ENCODE assay signal across 8 cellular contexts in the genomic region with DNA sequence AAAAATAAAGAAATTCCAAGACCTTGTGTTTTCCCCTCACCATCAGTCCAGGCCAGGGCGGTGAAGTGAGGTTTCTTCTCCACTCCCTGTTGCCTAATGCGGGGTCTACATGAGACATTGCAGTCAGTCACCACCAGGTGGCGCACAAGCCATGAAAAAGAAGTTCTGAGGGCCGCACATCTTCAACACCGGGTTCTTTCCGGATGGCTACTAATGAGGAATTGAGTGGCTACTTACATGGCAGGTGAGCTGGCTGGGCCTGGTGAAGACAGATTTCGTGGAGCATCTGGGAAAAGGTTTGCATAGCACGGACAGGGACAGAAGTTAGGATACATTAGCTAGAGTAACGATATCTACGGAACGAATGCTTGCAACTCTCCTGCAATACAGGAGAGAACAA. TPM values are rescaled to one million over a fixed set of nuclear protein-coding genes. Genes with fewer than 3 reads are reported as not detected.
DNase-seq lines count a peak whose midpoint lies in the region; ATAC-seq and TF ChIP-seq lines count a peak whose summit lies in the region.

No MANE protein-coding gene starts in this region.

- H3K4me3 Mint-ChIP-seq in activated T-helper 1 cell treated with anti-CD3 and anti-CD28 coated beads, Interleukin-12 subunit alpha, Interleukin-12 subunit beta, Interleukin-2, Interleukin-4 antibody, amounts not matched to agents 30 ng/mL and 10 ng/mL and 1 ng/mL, durations not matched to agents 14 hours and 24 hours and 36 hours: no peak overlapping the region
- no peak overlapping the region for H3K4me3 Mint-ChIP-seq in neural progenitor cell

- no peak overlapping the region for H3K4me3 ChIP-seq in DND-41 (ENCODE audit: low read depth in 1 of 2, low read length in 2 of 2)
- no peak overlapping the region for H3K4me3 ChIP-seq in neural progenitor cell

- DNase-seq in DND-41 (peak; percentile 78), M059J (ENCODE audit: low read depth) (peak; percentile 75), RPMI8226 (peak; percentile 91), fibroblast of peridontal ligament (ENCODE audit: extremely low read depth) (peak; percentile 81), neural progenitor cell (ENCODE audit: low spot score) (peak; percentile 92), superior temporal gyrus (ENCODE audit: extremely low spot score) (peak; percentile 91)
- peak; percentile 71 for DNase-seq in activated T-helper 1 cell treated with anti-CD3 and anti-CD28 coated beads, Interleukin-12 subunit alpha, Interleukin-12 subunit beta, Interleukin-2, Interleukin-4 antibody, amounts not matched to agents 30 ng/mL and 10 ng/mL and 1 ng/mL, durations not matched to agents 14 hours and 24 hours and 36 hours (ENCODE audit: low spot score)

- no peaks in the 10 kb centered on the region for H4K20me1 ChIP-seq in DND-41 (ENCODE audit: insufficient read depth, low read length)
- H4K20me1 ChIP-seq in neural progenitor cell (ENCODE audit: low read depth): no peaks in the 10 kb centered on the region

- peaks cover 17% of the 10 kb centered on the region for H3K4me1 ChIP-seq in DND-41 (ENCODE audit: insufficient read depth, low read length)
- peaks cover 5% of the 10 kb centered on the region for H3K4me1 ChIP-seq in neural progenitor cell

- H3K9ac ChIP-seq in DND-41 (ENCODE audit: low read depth, low read length) (no peak overlapping the region), neural progenitor cell (no peak overlapping the region)

- H3K9me3 ChIP-seq in DND-41 (ENCODE audit: insufficient read depth, low read length, severe bottlenecking) (no peaks in the 10 kb centered on the region), neural progenitor cell (ENCODE audit: low read depth) (no peaks in the 10 kb centered on the region)

- H3K36me3 ChIP-seq in DND-41 (ENCODE audit: insufficient read depth, low read length): no peaks in the 10 kb centered on the region
- no peaks in the 10 kb centered on the region for H3K36me3 ChIP-seq in neural progenitor cell

- peaks cover 36% of the 10 kb centered on the region for H3K4me1 Mint-ChIP-seq in activated T-helper 1 cell treated with anti-CD3 and anti-CD28 coated beads, Interleukin-12 subunit alpha, Interleukin-12 subunit beta, Interleukin-2, Interleukin-4 antibody, amounts not matched to agents 30 ng/mL and 10 ng/mL and 1 ng/mL, durations not matched to agents 14 hours and 24 hours and 36 hours (ENCODE audit: low read depth)
- H3K4me1 Mint-ChIP-seq in neural progenitor cell: peaks cover 12% of the 10 kb centered on the region

- H2AFZ ChIP-seq in DND-41 (ENCODE audit: low read depth, low read length): no peak overlapping the region
- H2AFZ ChIP-seq in neural progenitor cell (replicated peaks): no peak overlapping the region

- peak; percentile 30 for ATAC-seq in DND-41 (ENCODE audit: insufficient read depth, low read depth)
- no peak for ATAC-seq in HG03159 (IDR thresholded peaks at IDR 0.05; ENCODE audit: unreplicated experiment)

- no peaks in the 10 kb centered on the region for H3K79me2 ChIP-seq in DND-41 (ENCODE audit: insufficient read depth, low read length)
- H3K79me2 ChIP-seq in neural progenitor cell (ENCODE audit: low read depth): no peaks in the 10 kb centered on the region

- H3K27me3 ChIP-seq in DND-41 (ENCODE audit: insufficient read depth, low read length, poor library complexity) (peaks cover 28% of the 10 kb centered on the region), neural progenitor cell (peaks cover 12% of the 10 kb centered on the region)

- H3K27me3 Mint-ChIP-seq in activated T-helper 1 cell treated with anti-CD3 and anti-CD28 coated beads, Interleukin-12 subunit alpha, Interleukin-12 subunit beta, Interleukin-2, Interleukin-4 antibody, amounts not matched to agents 30 ng/mL and 10 ng/mL and 1 ng/mL, durations not matched to agents 14 hours and 24 hours and 36 hours (ENCODE audit: insufficient read depth): peaks cover 38% of the 10 kb centered on the region
- H3K27me3 Mint-ChIP-seq in neural progenitor cell (ENCODE audit: insufficient read depth, low read depth): peaks cover 15% of the 10 kb centered on the region

- no peaks in the 10 kb centered on the region for H3K9me3 Mint-ChIP-seq in activated T-helper 1 cell treated with anti-CD3 and anti-CD28 coated beads, Interleukin-12 subunit alpha, Interleukin-12 subunit beta, Interleukin-2, Interleukin-4 antibody, amounts not matched to agents 30 ng/mL and 10 ng/mL and 1 ng/mL, durations not matched to agents 14 hours and 24 hours and 36 hours
- no peaks in the 10 kb centered on the region for H3K9me3 Mint-ChIP-seq in neural progenitor cell

- H3F3A ChIP-seq in neural progenitor cell (ENCODE audit: low read depth): peaks cover 7% of the 10 kb centered on the region

- H3K4me2 ChIP-seq in DND-41 (ENCODE audit: insufficient read depth, low read length) (no peak overlapping the region), neural progenitor cell (no peak overlapping the region)

- H3K36me3 Mint-ChIP-seq in activated T-helper 1 cell treated with anti-CD3 and anti-CD28 coated beads, Interleukin-12 subunit alpha, Interleukin-12 subunit beta, Interleukin-2, Interleukin-4 antibody, amounts not matched to agents 30 ng/mL and 10 ng/mL and 1 ng/mL, durations not matched to agents 14 hours and 24 hours and 36 hours (ENCODE audit: low read depth): no peaks in the 10 kb centered on the region
- H3K36me3 Mint-ChIP-seq in neural progenitor cell: no peaks in the 10 kb centered on the region

- intact Hi-C loops in activated T-helper 1 cell treated with anti-CD3 and anti-CD28 coated beads, Interleukin-12 subunit alpha, Interleukin-12 subunit beta, Interleukin-2, Interleukin-4 antibody, amounts not matched to agents 30 ng/mL and 10 ng/mL and 1 ng/mL, durations not matched to agents 14 hours and 24 hours and 36 hours (cut with micrococcal nuclease): loop anchor here (1.0 to 5.0 kb wide), 5 partner anchors 60 to 406 kb away; no protein-coding TSS in a partner anchor

- H3K27ac ChIP-seq in DND-41 (ENCODE audit: low read length) (no peak overlapping the region), neural progenitor cell (no peak overlapping the region)

- TF ChIP-seq CTCF in DND-41 (IDR thresholded peaks at IDR 0.05; ENCODE audit: borderline replicate concordance, extremely low read depth, low read length, poor library complexity, severe bottlenecking) (peak; percentile 96), neural progenitor cell (IDR thresholded peaks at IDR 0.05) (peak; percentile 93)

- no peak overlapping the region for H3K27ac Mint-ChIP-seq in activated T-helper 1 cell treated with anti-CD3 and anti-CD28 coated beads, Interleukin-12 subunit alpha, Interleukin-12 subunit beta, Interleukin-2, Interleukin-4 antibody, amounts not matched to agents 30 ng/mL and 10 ng/mL and 1 ng/mL, durations not matched to agents 14 hours and 24 hours and 36 hours
- H3K27ac Mint-ChIP-seq in neural progenitor cell: no peak overlapping the region

RNA-seq across cellular contexts. Expression of a gene that starts 15.8 kb away (rescaled TPM):
- total RNA-seq in M059J (2014; rRNA removed; shearing (Covaris generic)): 784 and 824 TPM in 2 replicates
- 203 and 205 TPM in 2 replicates for total RNA-seq in activated T-helper 1 cell treated with anti-CD3 and anti-CD28 coated beads, Interleukin-12 subunit alpha, Interleukin-12 subunit beta, Interleukin-2, Interleukin-4 antibody, amounts not matched to agents 30 ng/mL and 10 ng/mL and 1 ng/mL, durations not matched to agents 14 hours and 24 hours and 36 hours
- total RNA-seq in neural progenitor cell (ENCODE audit: low replicate concordance): 4.4 and 5.4 TPM in 2 replicates

RNA-seq across cellular contexts. Expression of a gene that starts 36.3 kb away (rescaled TPM):
- not detected in 2 replicates for total RNA-seq in M059J (2014; rRNA removed; shearing (Covaris generic))
- total RNA-seq in activated T-helper 1 cell treated with anti-CD3 and anti-CD28 coated beads, Interleukin-12 subunit alpha, Interleukin-12 subunit beta, Interleukin-2, Interleukin-4 antibody, amounts not matched to agents 30 ng/mL and 10 ng/mL and 1 ng/mL, durations not matched to agents 14 hours and 24 hours and 36 hours: not detected in 2 replicates
- not detected in 2 replicates for total RNA-seq in neural progenitor cell (ENCODE audit: low replicate concordance)

RNA-seq across cellular contexts. Expression of a gene that starts 58.9 kb away (rescaled TPM):
- 120 and 154 TPM in 2 replicates for total RNA-seq in M059J (2014; rRNA removed; shearing (Covaris generic))
- 105 and 106 TPM in 2 replicates for total RNA-seq in activated T-helper 1 cell treated with anti-CD3 and anti-CD28 coated beads, Interleukin-12 subunit alpha, Interleukin-12 subunit beta, Interleukin-2, Interleukin-4 antibody, amounts not matched to agents 30 ng/mL and 10 ng/mL and 1 ng/mL, durations not matched to agents 14 hours and 24 hours and 36 hours
- 0.54 and 1.1 TPM in 2 replicates for total RNA-seq in neural progenitor cell (ENCODE audit: low replicate concordance)

Comparison
In these comparisons a context has a peak if more than half of its experiments do, and no peak if none do; other contexts are left out.
1. RNA of a gene that starts 15.8 kb away (total RNA-seq): 784 to 824 TPM in M059J and 203 to 205 TPM in activated T-helper 1 cell treated with anti-CD3 and anti-CD28 coated beads, Interleukin-12 subunit alpha, Interleukin-12 subunit beta, Interleukin-2, Interleukin-4 antibody, amounts not matched to agents 30 ng/mL and 10 ng/mL and 1 ng/mL, durations not matched to agents 14 hours and 24 hours and 36 hours; 4.4 to 5.4 TPM in neural progenitor cell; every median in the first group is over 10 times any median in the second.
2. RNA of a gene that starts 58.9 kb away (total RNA-seq): 120 to 154 TPM in M059J and 105 to 106 TPM in activated T-helper 1 cell treated with anti-CD3 and anti-CD28 coated beads, Interleukin-12 subunit alpha, Interleukin-12 subunit beta, Interleukin-2, Interleukin-4 antibody, amounts not matched to agents 30 ng/mL and 10 ng/mL and 1 ng/mL, durations not matched to agents 14 hours and 24 hours and 36 hours; 0.54 to 1.1 TPM in neural progenitor cell; every median in the first group is over 10 times any median in the second.
3. Peak in every context shown above with its lines, with median percentiles within 50 percentile points of each other: DNase-seq.